ENCODE assay signal across 8 cellular contexts in genomic region chr12:15863984-15864383, GRCh38. TPM values are rescaled to one million over a fixed set of nuclear protein-coding genes. Genes with fewer than 3 reads are reported as not detected.
DNase-seq lines count a peak whose midpoint lies in the region; ATAC-seq and TF ChIP-seq lines count a peak whose summit lies in the region.

No MANE protein-coding gene starts in this region.

- TF ChIP-seq CTCF in heart left ventricle (IDR thresholded peaks at IDR 0.05): no peak

- H3K27ac ChIP-seq in heart left ventricle: no peak overlapping the region

- TF ChIP-seq POLR2A in heart left ventricle (IDR thresholded peaks at IDR 0.05): no peak

- H3K4me3 ChIP-seq in heart left ventricle: no peak overlapping the region

- no peaks in the 10 kb centered on the region for H3K4me1 ChIP-seq in heart left ventricle

- peaks cover 0 to 6% (median 0%) of the 10 kb centered on the region in 9 donors for H3K27me3 ChIP-seq in heart left ventricle

- no peaks in the 10 kb centered on the region for H3K36me3 ChIP-seq in heart left ventricle

- peak; percentile 91 for ATAC-seq in GM18517 (IDR thresholded peaks at IDR 0.05; ENCODE audit: unreplicated experiment)
- ATAC-seq in GM21619 (IDR thresholded peaks at IDR 0.05; ENCODE audit: unreplicated experiment): peak; percentile 87
- peak; percentile 72 for ATAC-seq in HG03558 (IDR thresholded peaks at IDR 0.05; ENCODE audit: extremely low read depth, unreplicated experiment)
- ATAC-seq in heart left ventricle: no peak

- DNase-seq in globus pallidus (ENCODE audit: low spot score) (peak; percentile 22), COLO668 (lab: John Stamatoyannopoulos, UW; ENCODE audit: unreplicated experiment) (no peak), HuH-7 (ENCODE audit: low spot score) (no peak), heart left ventricle (no peak), T1000 (lab: John Stamatoyannopoulos, UW) (no peak)

- WGBS in heart left ventricle, 4 donors: 75 to 82% (median 80%) methylated on average over 6 of the region's 6 CpGs

- no peaks in the 10 kb centered on the region for H3K9me3 ChIP-seq in heart left ventricle

- intact Hi-C loops in heart left ventricle (cut with DNase I): no loop called here

RNA-seq across cellular contexts. Expression of gene STRAP, which starts 18.2 kb away (rescaled TPM):
- total RNA-seq in heart left ventricle: 100 to 1,000 TPM in 6 of 9 donors, 10 to 100 TPM in 3; 61.6 to 176 (median 111) TPM
- 100 to 1,000 TPM; 148 to 237 TPM for polyA plus RNA-seq in heart left ventricle

RNA-seq across cellular contexts. Expression of gene DERA, which starts 47.1 kb away (rescaled TPM):
- 10 to 100 TPM; 21.4 to 44.3 (median 23.8) TPM for total RNA-seq in heart left ventricle
- polyA plus RNA-seq in heart left ventricle: 10 to 100 TPM; 19.0 to 30.6 TPM

Comparison
In these comparisons a context has a peak if more than half of its experiments do, and no peak if none do; other contexts are left out.
1. ATAC-seq: peak in GM18517 (single experiment), GM21619 (single experiment) and HG03558 (single experiment); none in heart left ventricle (0 of 4).